Comparison of ENCODE assay signal across 9 cellular contexts in the genomic region with DNA sequence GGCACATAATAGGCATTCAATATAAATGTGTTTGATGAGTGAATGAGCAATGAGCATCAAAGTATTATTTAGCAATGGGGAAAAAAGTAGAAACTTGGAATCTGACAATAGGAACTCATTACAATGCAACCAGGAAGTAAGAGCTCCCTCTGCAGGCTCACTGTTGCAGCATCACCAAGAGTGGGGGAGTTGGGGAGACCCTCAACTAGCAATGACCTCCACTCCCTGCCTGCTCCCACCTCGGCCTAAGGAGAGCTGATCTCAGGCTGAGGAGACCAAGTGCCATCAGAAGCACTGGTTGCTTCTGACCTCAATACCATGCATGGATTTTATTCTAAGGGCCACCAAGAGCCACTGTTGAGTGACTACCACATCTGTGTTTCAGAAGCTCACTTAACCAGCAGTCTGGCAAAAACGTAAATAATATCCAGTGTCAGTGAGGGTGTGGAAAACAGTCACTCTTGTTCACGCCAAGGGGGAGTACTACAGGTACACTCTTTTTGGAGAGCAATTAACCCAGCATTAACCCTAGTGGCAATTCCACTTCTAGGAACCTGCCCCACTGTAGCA. TPM values are rescaled to one million over a fixed set of nuclear protein-coding genes. Genes with fewer than 3 reads are reported as not detected.
DNase-seq lines count a peak whose midpoint lies in the region; ATAC-seq and TF ChIP-seq lines count a peak whose summit lies in the region.
"Had no signal": no experiment of that assay in that cellular context is flagged by ENCODE, and none has a peak within 500 bp of the region (broad histone marks: within the 10 kb centered on the region; RNA-seq: fewer than 3 reads in every experiment).

No MANE protein-coding gene starts in this region.

- intact Hi-C loops in esophagus muscularis mucosa (cut with DNase I), result no loop called here

- TF ChIP-seq CTCF in chondrocyte (IDR thresholded peaks at IDR 0.05) (peak; percentile 71), neural crest cell (conservative IDR thresholded peaks at IDR 0.05) (peak; percentile 62), esophagus muscularis mucosa (IDR thresholded peaks at IDR 0.05) (peak in 1 of 3 experiments; percentile 33)

- H3K27ac Mint-ChIP-seq in chondrocyte (ENCODE audit: unreplicated experiment) (no peak overlapping the region), neural crest cell (ENCODE audit: unreplicated experiment) (no peak overlapping the region)
- no peak overlapping the region for H3K27ac Mint-ChIP-seq in stimulated activated naive B cell treated with anti-CD40 and anti-IgM and Interleukin-4, amounts not matched to agents 10 μg/mL and 1 μg/mL and 100 μg/mL, for 72 hours
- H3K27ac Mint-ChIP-seq: T-helper 1 cell treated with Interleukin-12 subunit alpha and Interleukin-12 subunit beta and Interleukin-4 antibody, amounts not matched to agents 30 μg/mL and 1 μg/mL, for 36 hours had no signal

- H3K27me3 ChIP-seq in esophagus muscularis mucosa, result no peaks in the 10 kb centered on the region

- no peak for ATAC-seq in stimulated activated naive B cell treated with anti-CD40 and anti-IgM and Interleukin-4, amounts not matched to agents 10 μg/mL and 1 μg/mL and 100 μg/mL, for 72 hours (replicated peaks)

- peaks cover 88 to 100% (median 100%) of the 10 kb centered on the region in 4 donors for H3K4me1 ChIP-seq in esophagus muscularis mucosa

- H3K27me3 Mint-ChIP-seq in chondrocyte (ENCODE audit: low read depth), result no peaks in the 10 kb centered on the region
- no peaks in the 10 kb centered on the region for H3K27me3 Mint-ChIP-seq in neural crest cell (ENCODE audit: low read depth)
- no peaks in the 10 kb centered on the region for H3K27me3 Mint-ChIP-seq in stimulated activated naive B cell treated with anti-CD40 and anti-IgM and Interleukin-4, amounts not matched to agents 10 μg/mL and 1 μg/mL and 100 μg/mL, for 72 hours

- no peak overlapping the region for H3K4me3 ChIP-seq in esophagus muscularis mucosa

- H3K36me3 Mint-ChIP-seq in chondrocyte (ENCODE audit: low read depth) (no peaks in the 10 kb centered on the region), neural crest cell (ENCODE audit: low read depth) (no peaks in the 10 kb centered on the region)
- H3K36me3 Mint-ChIP-seq in stimulated activated naive B cell treated with anti-CD40 and anti-IgM and Interleukin-4, amounts not matched to agents 10 μg/mL and 1 μg/mL and 100 μg/mL, for 72 hours, result peaks cover 33 to 42% of the 10 kb centered on the region in 2 donors

- H3K36me3 ChIP-seq in esophagus muscularis mucosa, result peaks cover 0 to 17% (median 7%) of the 10 kb centered on the region in 4 donors

- H3K9me3 Mint-ChIP-seq in chondrocyte (ENCODE audit: low read depth), result no peaks in the 10 kb centered on the region
- no peaks in the 10 kb centered on the region for H3K9me3 Mint-ChIP-seq in neural crest cell
- no peaks in the 10 kb centered on the region for H3K9me3 Mint-ChIP-seq in stimulated activated naive B cell treated with anti-CD40 and anti-IgM and Interleukin-4, amounts not matched to agents 10 μg/mL and 1 μg/mL and 100 μg/mL, for 72 hours
- H3K9me3 Mint-ChIP-seq: T-helper 1 cell treated with Interleukin-12 subunit alpha and Interleukin-12 subunit beta and Interleukin-4 antibody, amounts not matched to agents 30 μg/mL and 1 μg/mL, for 36 hours had no signal

- peaks cover 68% of the 10 kb centered on the region for H3K4me1 Mint-ChIP-seq in chondrocyte (ENCODE audit: low read depth)
- peaks cover 60% of the 10 kb centered on the region for H3K4me1 Mint-ChIP-seq in neural crest cell
- peaks cover 53 to 78% of the 10 kb centered on the region in 2 donors for H3K4me1 Mint-ChIP-seq in stimulated activated naive B cell treated with anti-CD40 and anti-IgM and Interleukin-4, amounts not matched to agents 10 μg/mL and 1 μg/mL and 100 μg/mL, for 72 hours

- no peak overlapping the region for H3K4me3 Mint-ChIP-seq in chondrocyte (ENCODE audit: unreplicated experiment)
- peak overlapping the region; percentile 45 for H3K4me3 Mint-ChIP-seq in neural crest cell
- H3K4me3 Mint-ChIP-seq in stimulated activated naive B cell treated with anti-CD40 and anti-IgM and Interleukin-4, amounts not matched to agents 10 μg/mL and 1 μg/mL and 100 μg/mL, for 72 hours, result no peak overlapping the region
- H3K4me3 Mint-ChIP-seq: T-helper 1 cell treated with Interleukin-12 subunit alpha and Interleukin-12 subunit beta and Interleukin-4 antibody, amounts not matched to agents 30 μg/mL and 1 μg/mL, for 36 hours had no signal

- TF ChIP-seq POLR2A in esophagus muscularis mucosa (IDR thresholded peaks at IDR 0.05; ENCODE audit: low read depth), result no peak

- peak; percentile 2 for DNase-seq in NCI-H1092 treated with DMSO at 0.1 percent for 48 hours (lab: John Stamatoyannopoulos, UW)
- no peak for DNase-seq in NCI-H1092 (lab: John Stamatoyannopoulos, UW)
- DNase-seq in Kasumi-1 (lab: John Stamatoyannopoulos, UW), result peak; percentile 24 to 53
- DNase-seq in chondrocyte (ENCODE audit: low spot score), result no peak
- no peak for DNase-seq in neural crest cell (ENCODE audit: low read depth, low spot score)
- no peak for DNase-seq in stimulated activated naive B cell treated with anti-CD40 and anti-IgM and Interleukin-4, amounts not matched to agents 10 μg/mL and 1 μg/mL and 100 μg/mL, for 72 hours
- no peak for DNase-seq in esophagus muscularis mucosa (ENCODE audit: extremely low spot score)
- no peak for DNase-seq in activated CD4-positive, alpha-beta T cell treated with anti-CD3 and anti-CD28 coated beads for 1 hour

- TF ChIP-seq EP300 in esophagus muscularis mucosa (IDR thresholded peaks at IDR 0.05), result no peak

- 74% methylated on average over 3 of the region's 3 CpGs for WGBS in esophagus muscularis mucosa

- peak overlapping the region in 2 of 4 donors; percentile 65 to 69 for H3K27ac ChIP-seq in esophagus muscularis mucosa (replicated peaks in 1 of 4)

- H3K9me3 ChIP-seq in esophagus muscularis mucosa, result no peaks in the 10 kb centered on the region

RNA-seq across cellular contexts. Expression of a gene that starts 8.0 kb away (rescaled TPM):
- total RNA-seq in chondrocyte (138 to 173 TPM (median 143 TPM) in 3 replicates), neural crest cell (218 and 234 TPM in 2 replicates), esophagus muscularis mucosa (100 to 1,000 TPM; 113 to 125 (median 118) TPM)

RNA-seq across cellular contexts. Expression of a gene that starts 28.3 kb away (rescaled TPM):
- total RNA-seq in chondrocyte, result 41.7 to 63.7 TPM (median 44.4 TPM) in 3 replicates
- 38.4 and 39.4 TPM in 2 replicates for total RNA-seq in neural crest cell
- 10 to 100 TPM; 20.3 to 26.1 (median 22.2) TPM for total RNA-seq in esophagus muscularis mucosa

Comparison
In these comparisons a context has a peak if more than half of its experiments do, and no peak if none do; other contexts are left out.
1. DNase-seq: peak in NCI-H1092 treated with DMSO at 0.1 percent for 48 hours (single experiment) and Kasumi-1 (2 of 2); none in NCI-H1092 (single experiment), chondrocyte (single experiment), neural crest cell (single experiment), stimulated activated naive B cell treated with anti-CD40 and anti-IgM and Interleukin-4, amounts not matched to agents 10 μg/mL and 1 μg/mL and 100 μg/mL, for 72 hours (single experiment), esophagus muscularis mucosa (single experiment) and activated CD4-positive, alpha-beta T cell treated with anti-CD3 and anti-CD28 coated beads for 1 hour (single experiment).